Comparison of ENCODE assay signal across 9 cellular contexts in genomic region chr7:100396421-100396982, GRCh38. TPM values are rescaled to one million over a fixed set of nuclear protein-coding genes. Genes with fewer than 3 reads are reported as not detected.
DNase-seq lines count a peak whose midpoint lies in the region; ATAC-seq, FAIRE-seq and TF ChIP-seq lines count a peak whose summit lies in the region.
"Had no signal": no experiment of that assay in that cellular context is flagged by ENCODE, and none has a peak within 500 bp of the region (broad histone marks: within the 10 kb centered on the region; RNA-seq: fewer than 3 reads in every experiment).

No MANE protein-coding gene starts in this region.

- no peak for TF ChIP-seq CTCF in A673 (conservative IDR thresholded peaks at IDR 0.05; ENCODE audit: low read depth, low read length)

- H3K27ac ChIP-seq in KOPT-K1 (ENCODE audit: low read depth, low read length, poor library complexity, severe bottlenecking) = peak overlapping the region; percentile 54
- no peak overlapping the region for H3K27ac ChIP-seq in A673 (ENCODE audit: low read depth, low read length, poor library complexity, severe bottlenecking)

- POLR2A ChIA-PET in A673 (lab: Charles Lee; ENCODE audit: low non-redundant PET) = no interaction called here

- no peak for TF ChIP-seq POLR2A in GM12891 (IDR thresholded peaks at IDR 0.05; ENCODE audit: low read depth, low read length)

- ATAC-seq in GM21528 (IDR thresholded peaks at IDR 0.05; ENCODE audit: low FRiP score, unreplicated experiment) = peak; percentile 72
- peak; percentile 98 for ATAC-seq in central memory CD8-positive, alpha-beta T cell (replicated peaks; ENCODE audit: extremely low read depth, poor library complexity, severe bottlenecking)

- H3K4me1 Mint-ChIP-seq in central memory CD8-positive, alpha-beta T cell = peaks cover 28% of the 10 kb centered on the region

- no peaks in the 10 kb centered on the region for H3K9me3 Mint-ChIP-seq in central memory CD8-positive, alpha-beta T cell

- DNase-seq in GM12891 (ENCODE audit: insufficient read length, low spot score) = peak; percentile 41
- peak in 1 of 2 donors; percentile 28 for DNase-seq in central memory CD8-positive, alpha-beta T cell (ENCODE audit: low spot score in 2 of 2)
- DNase-seq in A673 (ENCODE audit: low spot score) = no peak
- DNase-seq in ecto neural progenitor cell (ENCODE audit: low spot score) = no peak
- no peak for DNase-seq in H4 (ENCODE audit: low spot score)
- no peak for DNase-seq in NCI-H146 (lab: John Stamatoyannopoulos, UW)

- H3K4me1 ChIP-seq in A673 (ENCODE audit: insufficient read depth, low read length, poor library complexity, severe bottlenecking) = no peaks in the 10 kb centered on the region

- peak overlapping the region; percentile 99 for H3K27ac Mint-ChIP-seq in central memory CD8-positive, alpha-beta T cell (ENCODE audit: low read depth)

- H3K36me3 ChIP-seq in KOPT-K1 (ENCODE audit: insufficient read depth, low read length) (no peaks in the 10 kb centered on the region), A673 (ENCODE audit: insufficient read depth, low read length, poor library complexity, severe bottlenecking) (no peaks in the 10 kb centered on the region)

- H3K27me3 ChIP-seq in A673 (replicated peaks; ENCODE audit: insufficient read depth, low read depth, low read length, poor library complexity) = no peaks in the 10 kb centered on the region

- H3K36me3 Mint-ChIP-seq in central memory CD8-positive, alpha-beta T cell (ENCODE audit: insufficient read depth) = peaks cover 4% of the 10 kb centered on the region

- H3K4me3 Mint-ChIP-seq in central memory CD8-positive, alpha-beta T cell = peak overlapping the region; percentile 64

- CTCF ChIA-PET in A673 (lab: Charles Lee) = no interaction called here

- FAIRE-seq in GM12891 (lab: Jason Lieb, UNC) = peak; percentile 85
- FAIRE-seq: bronchial epithelial cell had no signal

- no peak overlapping the region for H3K4me3 ChIP-seq in A673 (ENCODE audit: low read depth, low read length, poor library complexity, severe bottlenecking)

- BruUV-seq in A673 (replicated peaks; lab: Mats Ljungman, UMichigan) = no TSS peak

- intact Hi-C loops in A673 (cut with micrococcal nuclease; ENCODE audit: unreplicated experiment) = no loop called here

- H3K9me3 ChIP-seq in KOPT-K1 (ENCODE audit: insufficient read depth, low read length, poor library complexity, severe bottlenecking) (no peaks in the 10 kb centered on the region), A673 (ENCODE audit: low read depth, low read length, poor library complexity, severe bottlenecking) (no peaks in the 10 kb centered on the region)

- no peaks in the 10 kb centered on the region for H3K27me3 Mint-ChIP-seq in central memory CD8-positive, alpha-beta T cell

TF ChIP-seq in GM12891, 5 proteins besides CTCF, POLR2A, EP300 and RAD21:
- TF ChIP-seq PAX5 (IDR thresholded peaks at IDR 0.05; ENCODE audit: insufficient read depth, low read length, severe bottlenecking) = no peak
- peak; percentile 86 for TF ChIP-seq SPI1 (IDR thresholded peaks at IDR 0.05; ENCODE audit: low read depth, low read length)

RNA-seq across cellular contexts. Expression of gene PILRA, which starts 23.2 kb away (rescaled TPM):
- 1.6 TPM for polyA plus RNA-seq in GM12891 (2012; ENCODE audit: low read depth, missing spikeins)
- 1.5 and 2.0 TPM in 2 replicates for total RNA-seq in A673 (2021)
- total RNA-seq in H4 (2014; rRNA removed; shearing (Covaris generic)) = 0.54 TPM in 1 of 2 replicates, not detected in the other
- total RNA-seq: bronchial epithelial cell had no signal

RNA-seq across cellular contexts. Expression of gene ZCWPW1, which starts 32.0 kb away (rescaled TPM):
- polyA plus RNA-seq in GM12891 (2012; ENCODE audit: low read depth, missing spikeins) = 5.7 TPM
- 0.45 and 1.1 TPM in 2 replicates for total RNA-seq in A673 (2021)
- total RNA-seq in H4 (2014; rRNA removed; shearing (Covaris generic)) = 1.9 and 2.2 TPM in 2 replicates

RNA-seq across cellular contexts. Expression of gene MEPCE, which starts 33.1 kb away (rescaled TPM):
- 26.7 TPM for polyA plus RNA-seq in GM12891 (2012; ENCODE audit: low read depth, missing spikeins)
- total RNA-seq in A673 (2021) = 65.3 and 85.9 TPM in 2 replicates
- 25.8 and 28.5 TPM in 2 replicates for total RNA-seq in H4 (2014; rRNA removed; shearing (Covaris generic))

RNA-seq across cellular contexts. Expression of gene PILRB, which starts 38.6 kb away (rescaled TPM):
- 15.1 TPM for polyA plus RNA-seq in GM12891 (2012; ENCODE audit: low read depth, missing spikeins)
- 26.5 and 31.0 TPM in 2 replicates for total RNA-seq in A673 (2021)
- 4.4 and 4.6 TPM in 2 replicates for total RNA-seq in H4 (2014; rRNA removed; shearing (Covaris generic))

RNA-seq across cellular contexts. Expression of gene PPP1R35, which starts 39.8 kb away (rescaled TPM):
- 33.4 TPM for polyA plus RNA-seq in GM12891 (2012; ENCODE audit: low read depth, missing spikeins)
- 27.3 and 37.3 TPM in 2 replicates for total RNA-seq in A673 (2021)
- total RNA-seq in H4 (2014; rRNA removed; shearing (Covaris generic)) = 22.6 and 31.5 TPM in 2 replicates
